ENCODE assay signal across 11 cellular contexts in the genomic region with DNA sequence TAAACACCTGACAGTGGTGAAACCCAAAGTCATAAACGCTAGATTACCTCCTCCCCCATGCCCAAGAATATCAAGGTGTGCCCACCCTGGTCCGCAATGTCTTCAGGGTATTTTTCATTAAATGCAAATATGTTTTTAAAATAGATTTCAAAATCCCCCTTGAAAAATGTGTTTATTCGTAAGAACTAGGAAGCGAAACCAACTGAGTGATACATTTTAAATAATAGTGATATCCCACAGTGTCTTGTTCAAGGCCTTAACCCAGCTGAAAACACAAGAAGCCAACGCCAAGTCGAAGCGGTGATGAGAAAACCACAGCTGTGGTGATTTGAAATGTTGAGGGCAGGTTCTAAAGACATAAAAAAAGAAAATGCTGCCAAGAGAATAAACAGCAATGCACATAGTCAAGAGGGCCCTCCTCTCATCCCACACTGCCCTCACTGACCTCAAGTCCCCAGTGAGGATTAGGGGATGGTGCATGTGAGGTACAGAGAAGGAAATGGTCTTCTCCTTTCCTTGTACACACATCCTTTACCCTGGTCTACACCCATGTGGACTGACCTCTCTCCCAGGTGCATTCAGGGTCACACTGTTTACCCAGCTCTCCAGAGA. TPM values are rescaled to one million over a fixed set of nuclear protein-coding genes. Genes with fewer than 3 reads are reported as not detected.
DNase-seq lines count a peak whose midpoint lies in the region; ATAC-seq and FAIRE-seq lines count a peak whose summit lies in the region.
"Had no signal": no experiment of that assay in that cellular context is flagged by ENCODE, and none has a peak within 500 bp of the region (broad histone marks: within the 10 kb centered on the region; RNA-seq: fewer than 3 reads in every experiment).

No MANE protein-coding gene starts in this region.

- H3K4me3 Mint-ChIP-seq in effector memory CD8-positive, alpha-beta T cell: peak overlapping the region in 1 of 2 donors; percentile 46
- no peak overlapping the region for H3K4me3 Mint-ChIP-seq in activated T-cell treated with anti-CD3 and anti-CD28 coated beads, Interleukin-2, amount 50 U/mL, for 4 hours

- no peak for DNase-seq in GM18507 (ENCODE audit: extremely low spot score, insufficient read length, low read depth)
- no peak for DNase-seq in effector memory CD8-positive, alpha-beta T cell
- no peak for DNase-seq in NCI-H748 treated with DMSO at 0.1 percent for 48 hours (lab: John Stamatoyannopoulos, UW)
- no peak for DNase-seq in stimulated activated naive CD4-positive, alpha-beta T cell (lab: John Stamatoyannopoulos, UW)
- DNase-seq in OCI-M2 (lab: John Stamatoyannopoulos, UW; ENCODE audit: unreplicated experiment): no peak
- DNase-seq in activated T-cell treated with anti-CD3 and anti-CD28 coated beads, Interleukin-2, amount 50 U/mL, for 4 hours: no peak
- DNase-seq: NCI-H1105 treated with DMSO at 0.1 percent for 48 hours, SJCRH30 had no signal

- ATAC-seq in GM21423 (IDR thresholded peaks at IDR 0.05; ENCODE audit: unreplicated experiment): peak; percentile 61
- peak; percentile 70 for ATAC-seq in HG03378 (IDR thresholded peaks at IDR 0.05; ENCODE audit: unreplicated experiment)
- peak; percentile 58 for ATAC-seq in effector memory CD8-positive, alpha-beta T cell (replicated peaks)
- ATAC-seq in activated T-cell treated with anti-CD3 and anti-CD28 coated beads, Interleukin-2, amount 50 U/mL, for 4 hours: no peak

- peak; percentile 64 for FAIRE-seq in GM18507 (lab: Jason Lieb, UNC)

- H3K9me3 Mint-ChIP-seq in effector memory CD8-positive, alpha-beta T cell: no peaks in the 10 kb centered on the region
- H3K9me3 Mint-ChIP-seq in activated T-cell treated with anti-CD3 and anti-CD28 coated beads, Interleukin-2, amount 50 U/mL, for 4 hours: no peaks in the 10 kb centered on the region

- peaks cover 29 to 35% of the 10 kb centered on the region in 2 donors for H3K4me1 Mint-ChIP-seq in effector memory CD8-positive, alpha-beta T cell (ENCODE audit: low read depth in 2 of 2)
- H3K4me1 Mint-ChIP-seq in activated T-cell treated with anti-CD3 and anti-CD28 coated beads, Interleukin-2, amount 50 U/mL, for 4 hours (ENCODE audit: low read depth): peaks cover 88% of the 10 kb centered on the region

- no peaks in the 10 kb centered on the region for H3K27me3 Mint-ChIP-seq in effector memory CD8-positive, alpha-beta T cell
- no peaks in the 10 kb centered on the region for H3K27me3 Mint-ChIP-seq in activated T-cell treated with anti-CD3 and anti-CD28 coated beads, Interleukin-2, amount 50 U/mL, for 4 hours (ENCODE audit: low read depth)

- H3K27ac Mint-ChIP-seq in effector memory CD8-positive, alpha-beta T cell: peak overlapping the region; percentile 49 to 73

- peaks cover 4% of the 10 kb centered on the region for H3K36me3 Mint-ChIP-seq in effector memory CD8-positive, alpha-beta T cell (ENCODE audit: insufficient read depth)
- H3K36me3 Mint-ChIP-seq in activated T-cell treated with anti-CD3 and anti-CD28 coated beads, Interleukin-2, amount 50 U/mL, for 4 hours (ENCODE audit: insufficient read depth): no peaks in the 10 kb centered on the region

RNA-seq across cellular contexts. Expression of gene KCNJ1, which starts 25.5 kb away (rescaled TPM):
- not detected for total RNA-seq in activated T-cell treated with anti-CD3 and anti-CD28 coated beads, Interleukin-2, amount 50 U/mL, for 4 hours
- total RNA-seq: SJCRH30, ureter had no signal

RNA-seq across cellular contexts. Expression of gene KCNJ5, which starts 49.6 kb away (rescaled TPM):
- not detected for total RNA-seq in activated T-cell treated with anti-CD3 and anti-CD28 coated beads, Interleukin-2, amount 50 U/mL, for 4 hours

Comparison
In these comparisons a context has a peak if more than half of its experiments do, and no peak if none do; other contexts are left out.
1. ATAC-seq: peak in GM21423 (single experiment), HG03378 (single experiment) and effector memory CD8-positive, alpha-beta T cell (single experiment); none in activated T-cell treated with anti-CD3 and anti-CD28 coated beads, Interleukin-2, amount 50 U/mL, for 4 hours (0 of 2).